14 cellular contexts compared by ENCODE assay signal in genomic region chr9:85647571-85647970, GRCh38.
A peak's percentile ranks its signal among the peaks of the same experiment; 100 is the strongest.
DNase-seq lines count a peak whose midpoint lies in the region; ATAC-seq and TF ChIP-seq lines count a peak whose summit lies in the region.
"Had no signal": no experiment of that assay in that cellular context is flagged by ENCODE, and none has a peak within 500 bp of the region (broad histone marks: within the 10 kb centered on the region; RNA-seq: fewer than 3 reads in every experiment).

No MANE protein-coding gene starts in this region.

- no peaks in the 10 kb centered on the region for H3K27me3 Mint-ChIP-seq in IgD-negative memory B cell

- peak; percentile 88 for ATAC-seq in GM19328 (IDR thresholded peaks at IDR 0.05; ENCODE audit: unreplicated experiment)
- ATAC-seq in HG02852 (IDR thresholded peaks at IDR 0.05; ENCODE audit: unreplicated experiment): peak; percentile 91
- ATAC-seq in mucosa of descending colon: no peak

- no peak overlapping the region for H3K4me3 ChIP-seq in SJCRH30
- no peak overlapping the region for H3K4me3 ChIP-seq in mucosa of descending colon
- H3K4me3 ChIP-seq: vagina had no signal

- H3K27ac Mint-ChIP-seq in IgD-negative memory B cell: peak overlapping the region in 2 of 3 donors; percentile 13 to 42

- H3K36me3 Mint-ChIP-seq in IgD-negative memory B cell: peaks cover 16% of the 10 kb centered on the region

- TF ChIP-seq CTCF in mucosa of descending colon (IDR thresholded peaks at IDR 0.05): no peak

- no peak overlapping the region for H3K27ac ChIP-seq in SJCRH30
- H3K27ac ChIP-seq: vagina had no signal

- intact Hi-C loops in mucosa of descending colon (cut with DNase I, micrococcal nuclease): no loop called here

- peak overlapping the region in 2 of 4 donors; percentile 46 to 65 for H3K4me3 Mint-ChIP-seq in IgD-negative memory B cell

- H3K4me1 ChIP-seq in SJCRH30 (no peaks in the 10 kb centered on the region), mucosa of descending colon (ENCODE audit: low read depth) (no peaks in the 10 kb centered on the region)
- H3K4me1 ChIP-seq: vagina had no signal

- no peaks in the 10 kb centered on the region for H3K9me3 Mint-ChIP-seq in IgD-negative memory B cell

- H3K36me3 ChIP-seq in SJCRH30 (no peaks in the 10 kb centered on the region), mucosa of descending colon (ENCODE audit: low read depth) (no peaks in the 10 kb centered on the region)

- no peaks in the 10 kb centered on the region for H3K27me3 ChIP-seq in SJCRH30
- H3K27me3 ChIP-seq: vagina had no signal

- H3K9me3 ChIP-seq in SJCRH30 (replicated peaks): no peaks in the 10 kb centered on the region
- no peaks in the 10 kb centered on the region for H3K9me3 ChIP-seq in mucosa of descending colon
- H3K9me3 ChIP-seq: vagina had no signal

- DNase-seq in CD1c-positive myeloid dendritic cell (ENCODE audit: extremely low spot score): peak; percentile 31
- DNase-seq in cerebellum (ENCODE audit: low spot score): no peak
- DNase-seq in SJCRH30: no peak
- DNase-seq in stimulated activated CD4-positive, alpha-beta T cell treated with anti-CD3 and anti-CD28 coated beads, Interleukin-12 subunit alpha, Interleukin-12 subunit beta, amount 100 ng/mL, for 4 hours: no peak
- no peak for DNase-seq in mucosa of descending colon
- DNase-seq: ACHN; activated CD8-positive, alpha-beta memory T cell treated with anti-CD3 and anti-CD28 coated beads, Interleukin-2, amount 50 U/mL, for 48 hours; DMS79 treated with DMSO at 0.1 percent for 48 hours; NCI-H1930; T-helper 9 cell had no signal

- peaks cover 10 to 13% (median 13%) of the 10 kb centered on the region in 3 donors for H3K4me1 Mint-ChIP-seq in IgD-negative memory B cell
